Comparison of ENCODE assay signal across 12 cellular contexts in the genomic region with DNA sequence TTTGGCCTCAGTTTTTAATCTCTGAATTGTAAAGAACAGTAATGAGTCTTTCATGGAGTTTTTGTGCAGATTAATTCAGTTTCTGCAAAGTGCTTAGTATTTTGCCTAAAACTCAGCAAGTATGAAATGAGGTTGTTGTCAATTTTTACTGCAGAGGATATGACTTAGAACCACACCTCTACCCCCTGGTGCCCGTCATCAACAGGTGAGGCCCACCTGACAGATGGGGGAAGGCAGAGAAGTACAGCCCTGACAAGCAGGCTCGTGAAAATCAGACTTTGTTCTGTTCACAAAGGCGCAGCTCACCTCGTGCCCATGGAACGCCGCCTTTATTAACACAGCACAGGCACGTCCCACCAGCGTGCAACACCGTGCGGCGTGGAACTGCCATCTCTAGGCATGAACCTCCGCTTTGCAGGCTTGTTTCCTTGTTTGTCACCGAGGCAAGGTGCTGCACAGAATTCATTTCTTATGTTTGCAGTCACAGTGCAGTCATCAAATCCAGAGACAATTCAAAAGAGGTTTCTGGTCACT. TPM values are rescaled to one million over a fixed set of nuclear protein-coding genes. Genes with fewer than 3 reads are reported as not detected.
DNase-seq lines count a peak whose midpoint lies in the region; FAIRE-seq and TF ChIP-seq lines count a peak whose summit lies in the region.
"Had no signal": no experiment of that assay in that cellular context is flagged by ENCODE, and none has a peak within 500 bp of the region (broad histone marks: within the 10 kb centered on the region; RNA-seq: fewer than 3 reads in every experiment).

No MANE protein-coding gene starts in this region.

- peak overlapping the region; percentile 76 for H2AFZ ChIP-seq in fibroblast of lung (ENCODE audit: low read length)

- H3K27me3 ChIP-seq in fibroblast of lung (ENCODE audit: control insufficient read depth, insufficient read depth, low read length) = no peaks in the 10 kb centered on the region

- no peaks in the 10 kb centered on the region for H4K20me1 ChIP-seq in fibroblast of lung (ENCODE audit: control insufficient read depth, extremely low read depth, insufficient read depth, low read length)

- H3K4me3 ChIP-seq in GM12864 (ENCODE audit: low read depth, low read length) (peak overlapping the region; percentile 7), fibroblast of lung (replicated peaks in 1 of 4; ENCODE audit: control extremely low read depth in 1 of 4, insufficient read depth in 1 of 4, low read depth in 3 of 4, low read length in 4 of 4) (peak overlapping the region; percentile 8 to 73 (median 47)), retinal pigment epithelial cell (ENCODE audit: low read length) (peak overlapping the region; percentile 49)

- no peak for TF ChIP-seq CTCF in GM12864 (IDR thresholded peaks at IDR 0.05; ENCODE audit: low read depth, low read length, missing control alignments)
- TF ChIP-seq CTCF in VCaP (conservative IDR thresholded peaks at IDR 0.05) = no peak
- TF ChIP-seq CTCF in fibroblast of lung (conservative IDR thresholded peaks at IDR 0.05 in 1 of 2, IDR thresholded peaks at IDR 0.05 in 1 of 2; ENCODE audit: low read depth in 1 of 2, low read length in 2 of 2) = no peak
- no peak for TF ChIP-seq CTCF in retinal pigment epithelial cell (conservative IDR thresholded peaks at IDR 0.05; ENCODE audit: low read depth, low read length)

- no peaks in the 10 kb centered on the region for H3K79me2 ChIP-seq in fibroblast of lung (ENCODE audit: control insufficient read depth, insufficient read depth, low read length)

- H3K9ac ChIP-seq in fibroblast of lung (ENCODE audit: insufficient read depth, low read length) = no peak overlapping the region

- peak overlapping the region; percentile 85 for H3K27ac ChIP-seq in VCaP
- H3K27ac ChIP-seq in fibroblast of lung (ENCODE audit: insufficient read depth, low read length) = peak overlapping the region; percentile 39

- H3K9me3 ChIP-seq in fibroblast of lung (ENCODE audit: control insufficient read depth, insufficient read depth, low read depth, low read length) = no peaks in the 10 kb centered on the region

- TF ChIP-seq POLR2A in GM12891 (IDR thresholded peaks at IDR 0.05; ENCODE audit: low read depth, low read length) = no peak

- H3K36me3 ChIP-seq in fibroblast of lung (ENCODE audit: control insufficient read depth, insufficient read depth, low read length) = no peaks in the 10 kb centered on the region

- H3K4me2 ChIP-seq in fibroblast of lung (ENCODE audit: extremely low read depth, insufficient read depth, low read length) = peak overlapping the region; percentile 69

- peaks cover 4% of the 10 kb centered on the region for H3K4me1 ChIP-seq in fibroblast of lung (ENCODE audit: control insufficient read depth, extremely low read depth, insufficient read depth, low read length)

- DNase-seq in GM12864 (ENCODE audit: low read depth) = no peak
- no peak for DNase-seq in fibroblast of lung (ENCODE audit: low read depth in 2 of 2)
- DNase-seq in retinal pigment epithelial cell (ENCODE audit: low read depth) = no peak
- no peak for DNase-seq in AML-193 (lab: John Stamatoyannopoulos, UW)
- DNase-seq in GM19238 (ENCODE audit: insufficient read length, low spot score) = no peak
- DNase-seq in T1000 (lab: John Stamatoyannopoulos, UW) = no peak
- no peak for DNase-seq in GM12891 (ENCODE audit: insufficient read length, low spot score)
- DNase-seq: NCI-H446 had no signal

- FAIRE-seq in GM12891 (lab: Jason Lieb, UNC) = no peak
- FAIRE-seq: H54 had no signal

TF ChIP-seq in GM12891, 5 proteins besides CTCF, POLR2A, EP300 and RAD21:
- TF ChIP-seq POU2F2 (IDR thresholded peaks at IDR 0.05; ENCODE audit: low read depth, low read length) = no peak
- TF ChIP-seq TAF1 (IDR thresholded peaks at IDR 0.05; ENCODE audit: low read depth, low read length) = no peak
- TF ChIP-seq POLR2AphosphoS5 (IDR thresholded peaks at IDR 0.05; ENCODE audit: low read depth, low read length) = no peak
- no peak for TF ChIP-seq SPI1 (IDR thresholded peaks at IDR 0.05; ENCODE audit: low read depth, low read length)
- no peak for TF ChIP-seq PAX5 (IDR thresholded peaks at IDR 0.05; ENCODE audit: insufficient read depth, low read length, severe bottlenecking)

RNA-seq across cellular contexts. Expression of a gene that starts 13.3 kb away (rescaled TPM):
- total RNA-seq in fibroblast of lung = 27.2 and 37.8 TPM in 2 replicates
- polyA plus RNA-seq in fibroblast of lung = 8.2 and 17.2 TPM in 2 replicates
- 4.5 and 9.0 TPM in 2 replicates for polyA plus RNA-seq in fibroblast of lung (2012)
- 0.86 and 1.7 TPM in 2 replicates for polyA minus RNA-seq in fibroblast of lung (ENCODE audit: low replicate concordance)
- polyA plus RNA-seq in GM12891 (2012; ENCODE audit: low read depth, missing spikeins) = 1.5 TPM

RNA-seq across cellular contexts. Expression of a gene that starts 22.6 kb away (rescaled TPM):
- total RNA-seq in fibroblast of lung = 0.17 and 0.26 TPM in 2 replicates
- 0.06 TPM in 2 replicates for polyA plus RNA-seq in fibroblast of lung
- not detected in 2 replicates for polyA plus RNA-seq in fibroblast of lung (2012)
- not detected in 2 replicates for polyA minus RNA-seq in fibroblast of lung (ENCODE audit: low replicate concordance)
- 0.09 TPM for polyA plus RNA-seq in GM12891 (2012; ENCODE audit: low read depth, missing spikeins)
- total RNA-seq: G401, LHCN-M2 had no signal
